In genomic region chr19:38647966-38648788, GRCh38 we compare ENCODE assay signal across 8 cellular contexts. TPM values are rescaled to one million over a fixed set of nuclear protein-coding genes. Genes with fewer than 3 reads are reported as not detected.
DNase-seq lines count a peak whose midpoint lies in the region; ATAC-seq and TF ChIP-seq lines count a peak whose summit lies in the region.

No MANE protein-coding gene starts in this region.

- H3K9ac ChIP-seq in mammary epithelial cell (ENCODE audit: insufficient read depth, low read length) (peak overlapping the region; percentile 100), mucosa of rectum (ENCODE audit: low read depth in 1 of 2, low read length in 2 of 2) (peak overlapping the region; percentile 98 to 99)

- H3K36me3 ChIP-seq in mammary epithelial cell (ENCODE audit: insufficient read depth, low read length) (no peaks in the 10 kb centered on the region), mucosa of rectum (ENCODE audit: control insufficient read depth in 2 of 2, insufficient read depth in 2 of 2, low read length in 2 of 2) (no peaks in the 10 kb centered on the region)

- no peak overlapping the region for H2AFZ ChIP-seq in mammary epithelial cell (ENCODE audit: low read depth, low read length)

- H3K4me1 ChIP-seq in mammary epithelial cell (ENCODE audit: insufficient read depth, low read length) (peaks cover 27% of the 10 kb centered on the region), mucosa of rectum (ENCODE audit: control insufficient read depth in 2 of 2, insufficient read depth in 2 of 2, low read length in 2 of 2) (peaks cover 43% of the 10 kb centered on the region in 2 donors)

- H3K27ac ChIP-seq in AG04450 (ENCODE audit: low read depth, low read length) (peak overlapping the region; percentile 70), mammary epithelial cell (ENCODE audit: insufficient read depth, low read depth, low read length) (peak overlapping the region; percentile 100), mucosa of rectum (ENCODE audit: low read depth in 2 of 2, low read length in 2 of 2) (peak overlapping the region; percentile 96 to 97)

- no peak for TF ChIP-seq CTCF in AG04450 (IDR thresholded peaks at IDR 0.05; ENCODE audit: low read depth, low read length)
- no peak for TF ChIP-seq CTCF in mammary epithelial cell (conservative IDR thresholded peaks at IDR 0.05 in 1 of 2, IDR thresholded peaks at IDR 0.05 in 1 of 2; ENCODE audit: extremely low read depth in 1 of 2, insufficient read depth in 1 of 2, low read depth in 1 of 2, low read length in 2 of 2)

- dilution Hi-C loops in mammary epithelial cell (cut with HindIII; ENCODE audit: low sequenced_read_pairs), result loop anchor here (5.0 kb wide), 1 partner anchor 101 kb away; no protein-coding TSS in a partner anchor

- DNase-seq in AG04450 (ENCODE audit: low read depth, low spot score), result no peak
- no peak for DNase-seq in Jurkat, Clone E6-1 (ENCODE audit: low read depth, low spot score)
- no peak for DNase-seq in mammary epithelial cell
- no peak for DNase-seq in NOMO-1 treated with DMSO at 0.1 percent for 48 hours (lab: John Stamatoyannopoulos, UW; ENCODE audit: unreplicated experiment)
- DNase-seq in activated CD4-positive, alpha-beta T cell treated with anti-CD3 and anti-CD28 coated beads for 48 hours, result no peak

- ATAC-seq in HG03135 (IDR thresholded peaks at IDR 0.05; ENCODE audit: unreplicated experiment), result no peak
- ATAC-seq in GM18868 (IDR thresholded peaks at IDR 0.05; ENCODE audit: unreplicated experiment), result no peak

- H3K27me3 ChIP-seq in AG04450 (ENCODE audit: control insufficient read depth, insufficient read depth, low read length), result no peaks in the 10 kb centered on the region
- H3K27me3 ChIP-seq in mammary epithelial cell (ENCODE audit: insufficient read depth, low read length), result no peaks in the 10 kb centered on the region
- no peaks in the 10 kb centered on the region for H3K27me3 ChIP-seq in mucosa of rectum (ENCODE audit: control insufficient read depth in 2 of 2, insufficient read depth in 2 of 2, low read length in 2 of 2)

- POLR2A ChIA-PET in AG04450 (lab: Yijun Ruan, JAX), result interaction anchor here (0.6 to 2.9 kb wide), 17 partner anchors 9 to 651 kb away, joined by 3 to 25 read pairs (median 5); partner anchors contain the start of genes ECH1, EIF3K, FAM98C and MRPS12

- no peaks in the 10 kb centered on the region; the same call in 1 of the 2 replicates for H3K9me3 ChIP-seq in AG04450 (ENCODE audit: control insufficient read depth, insufficient read depth, low read length)
- H3K9me3 ChIP-seq in mammary epithelial cell (replicated peaks; ENCODE audit: insufficient read depth, low read length), result peaks cover 2% of the 10 kb centered on the region
- H3K9me3 ChIP-seq in mucosa of rectum (ENCODE audit: control insufficient read depth in 2 of 2, low read length in 2 of 2), result no peaks in the 10 kb centered on the region

- in situ Hi-C loops in mammary epithelial cell (cut with MboI; ENCODE audit: low sequenced_read_pairs in 2 of 2), result loop anchor here in 1 of 2 donors (10.0 kb wide), 1 partner anchor 197 kb away; the partner anchor contains the start of gene HNRNPL

- intact Hi-C loops in mammary epithelial cell (cut with micrococcal nuclease), result no loop called here

- H3K79me2 ChIP-seq in mammary epithelial cell (ENCODE audit: insufficient read depth, low read length), result peaks cover 58% of the 10 kb centered on the region

- CTCF ChIA-PET in AG04450 (lab: Charles Lee) (interaction anchor here (1.0 to 2.4 kb wide), 6 partner anchors 11 to 282 kb away, joined by 3 to 9 read pairs (median 4); partner anchors contain the start of genes MRPS12 and SARS2), mammary epithelial cell (lab: Charles Lee; ENCODE audit: low non-redundant PET) (no interaction called here)

- H4K20me1 ChIP-seq in mammary epithelial cell (ENCODE audit: insufficient read depth, low read length), result no peaks in the 10 kb centered on the region

- no TSS peak for BruUV-seq in mammary epithelial cell (replicated peaks; lab: Mats Ljungman, UMichigan)

- 2% methylated on average over 8 of the region's 20 CpGs for WGBS in mammary epithelial cell (ENCODE audit: low coverage, missing lambda C conversion rate)

- H3K4me3 ChIP-seq in AG04450 (ENCODE audit: low read depth, low read length) (peak overlapping the region; percentile 89), mammary epithelial cell (replicated peaks in 1 of 3; ENCODE audit: insufficient read depth in 1 of 3, low read depth in 2 of 3, low read length in 3 of 3) (peak overlapping the region; percentile 89 to 99 (median 95)), mucosa of rectum (ENCODE audit: low read length in 2 of 2) (peak overlapping the region; percentile 77 to 97)
- peak overlapping the region; percentile 83 for H3K4me3 ChIP-seq in Jurkat, Clone E6-1 (ENCODE audit: low read length)

- H3K4me2 ChIP-seq in mammary epithelial cell (ENCODE audit: insufficient read depth, low read depth, low read length), result peak overlapping the region; percentile 83

RNA-seq across cellular contexts. Expression of gene ACTN4, which starts 0.7 kb away (rescaled TPM):
- polyA plus RNA-seq in AG04450 (2011; rRNA removed) (300 and 359 TPM in 2 replicates), mammary epithelial cell (524 TPM)
- polyA minus RNA-seq in AG04450 (2011; rRNA and poly(A)+ RNA removed), result 243 and 327 TPM in 2 replicates
- polyA plus RNA-seq in Jurkat, Clone E6-1 (2012; ENCODE audit: insufficient read depth, insufficient read length), result 222 TPM
- 1,000 to 10,000 TPM in 1 of 2 donors, 100 to 1,000 TPM in 1; 951 to 1,146 TPM for total RNA-seq in mammary epithelial cell
- 912 TPM for polyA minus RNA-seq in mammary epithelial cell

RNA-seq across cellular contexts. Expression of gene EIF3K, which starts 29.2 kb away (rescaled TPM):
- polyA plus RNA-seq in AG04450 (2011; rRNA removed) (168 and 250 TPM in 2 replicates), mammary epithelial cell (490 TPM)
- 283 and 385 TPM in 2 replicates for polyA minus RNA-seq in AG04450 (2011; rRNA and poly(A)+ RNA removed)
- 487 TPM for polyA plus RNA-seq in Jurkat, Clone E6-1 (2012; ENCODE audit: insufficient read depth, insufficient read length)
- total RNA-seq in mammary epithelial cell, result 100 to 1,000 TPM; 237 to 319 TPM
- polyA minus RNA-seq in mammary epithelial cell, result 368 TPM

RNA-seq across cellular contexts. Expression of gene MAP4K1, which starts 30.4 kb away (rescaled TPM):
- polyA plus RNA-seq in AG04450 (2011; rRNA removed) (0.09 and 0.31 TPM in 2 replicates), mammary epithelial cell (0.51 TPM)
- not detected in 2 replicates for polyA minus RNA-seq in AG04450 (2011; rRNA and poly(A)+ RNA removed)
- 79.4 TPM for polyA plus RNA-seq in Jurkat, Clone E6-1 (2012; ENCODE audit: insufficient read depth, insufficient read length)
- total RNA-seq in mammary epithelial cell, result under 1 TPM in 1 of 2 donors, not detected in 1; 0.75 TPM
- not detected for polyA minus RNA-seq in mammary epithelial cell
